ENCODE assay signal across 37 cellular contexts in the genomic region with DNA sequence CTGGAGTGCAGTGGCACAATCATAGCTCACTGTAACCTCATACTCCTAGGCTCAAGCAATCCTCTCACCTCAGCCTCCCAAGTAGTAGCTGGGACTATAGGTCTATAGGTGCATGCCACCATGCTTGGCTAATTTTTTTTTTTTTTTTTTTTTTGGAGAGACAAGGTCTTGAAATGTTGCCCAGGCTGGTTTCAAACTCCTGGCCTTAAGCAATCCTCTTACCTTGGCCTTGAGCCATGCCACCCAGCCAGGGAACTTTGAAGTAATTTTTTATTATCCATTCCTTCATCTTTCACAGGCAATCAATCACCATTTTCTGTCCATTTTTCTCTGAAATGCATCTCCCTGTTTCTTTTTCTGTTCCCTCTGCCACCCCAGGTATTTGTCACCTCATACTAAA.
"Had no signal": no experiment of that assay in that cellular context is flagged by ENCODE, and none has a peak within 500 bp of the region (broad histone marks: within the 10 kb centered on the region; RNA-seq: fewer than 3 reads in every experiment).

No MANE protein-coding gene starts in this region.

- H3K27ac Mint-ChIP-seq: activated naive CD4-positive, alpha-beta T cell treated with anti-CD3 and anti-CD28 coated beads for 36 hours; activated naive CD4-positive, alpha-beta T cell treated with anti-CD3 and anti-CD28 coated beads, Interleukin-2, amount 10 ng/mL, durations not matched to agents 7 days and 5 days; activated naive CD4-positive, alpha-beta T cell treated with anti-CD3 and anti-CD28 coated beads, Interleukin-2, amount 50 U/mL, for 24 hours; activated naive CD8-positive, alpha-beta T cell; activated naive CD8-positive, alpha-beta T cell treated with anti-CD3 and anti-CD28 coated beads for 36 hours; activated naive CD8-positive, alpha-beta T cell treated with anti-CD3 and anti-CD28 coated beads, Interleukin-2, amount 10 ng/mL, durations not matched to agents 7 days and 5 days; activated naive CD8-positive, alpha-beta T cell treated with anti-CD3 and anti-CD28 coated beads, Interleukin-2, amount 50 U/mL, for 24 hours; activated T-cell treated with anti-CD3 and anti-CD28 coated beads, Interleukin-2, amount 50 U/mL, for 24 hours; activated T-cell treated with anti-CD3 and anti-CD28 coated beads, Interleukin-2, amount 50 U/mL, for 72 hours; activated T-helper 1 cell treated with anti-CD3 and anti-CD28 coated beads, Interleukin-12 subunit alpha, Interleukin-12 subunit beta, Interleukin-2, Interleukin-4 antibody, amounts not matched to agents 30 ng/mL and 10 ng/mL and 1 ng/mL, durations not matched to agents 14 hours and 24 hours and 36 hours; activated T-helper 17 cell treated with anti-CD3 and anti-CD28 coated beads, Interleukin-2, amount 50 U/mL, for 72 hours; activated T-helper 2 cell treated with anti-CD3 and anti-CD28 coated beads, Interferon-gamma antibody, Interleukin-2, Interleukin-4, amounts not matched to agents 10 μg/mL and 5 μg/mL and 100 μg/mL, durations not matched to agents 14 hours and 24 hours and 36 hours; brain had no signal

- H3K36me3 ChIP-seq: adrenal gland, ascending aorta, brain microvascular endothelial cell, cardiac muscle cell had no signal

- H3K4me3 Mint-ChIP-seq: activated naive CD4-positive, alpha-beta T cell treated with anti-CD3 and anti-CD28 coated beads for 36 hours; activated naive CD4-positive, alpha-beta T cell treated with anti-CD3 and anti-CD28 coated beads, Interleukin-2, amount 10 ng/mL, durations not matched to agents 7 days and 5 days; activated naive CD4-positive, alpha-beta T cell treated with anti-CD3 and anti-CD28 coated beads, Interleukin-2, amount 50 U/mL, for 24 hours; activated naive CD8-positive, alpha-beta T cell; activated naive CD8-positive, alpha-beta T cell treated with anti-CD3 and anti-CD28 coated beads for 36 hours; activated naive CD8-positive, alpha-beta T cell treated with anti-CD3 and anti-CD28 coated beads, Interleukin-2, amount 10 ng/mL, durations not matched to agents 7 days and 5 days; activated naive CD8-positive, alpha-beta T cell treated with anti-CD3 and anti-CD28 coated beads, Interleukin-2, amount 50 U/mL, for 24 hours; activated T-cell treated with anti-CD3 and anti-CD28 coated beads, Interleukin-2, amount 50 U/mL, for 24 hours; activated T-cell treated with anti-CD3 and anti-CD28 coated beads, Interleukin-2, amount 50 U/mL, for 4 hours; activated T-cell treated with anti-CD3 and anti-CD28 coated beads, Interleukin-2, amount 50 U/mL, for 72 hours; activated T-helper 1 cell treated with anti-CD3 and anti-CD28 coated beads, Interleukin-12 subunit alpha, Interleukin-12 subunit beta, Interleukin-2, Interleukin-4 antibody, amounts not matched to agents 30 ng/mL and 10 ng/mL and 1 ng/mL, durations not matched to agents 14 hours and 24 hours and 36 hours; activated T-helper 17 cell treated with anti-CD3 and anti-CD28 coated beads, Interleukin-2, amount 50 U/mL, for 72 hours; central memory CD8-positive, alpha-beta T cell had no signal

- H3K9me3 Mint-ChIP-seq: activated naive CD4-positive, alpha-beta T cell treated with anti-CD3 and anti-CD28 coated beads, Interleukin-2, amount 50 U/mL, for 24 hours; activated naive CD8-positive, alpha-beta T cell treated with anti-CD3 and anti-CD28 coated beads, Interleukin-2, amount 10 ng/mL, durations not matched to agents 7 days and 5 days; activated T-helper 17 cell treated with anti-CD3 and anti-CD28 coated beads, Interleukin-2, amount 50 U/mL, for 72 hours; central memory CD8-positive, alpha-beta T cell had no signal

- ATAC-seq: activated naive CD4-positive, alpha-beta T cell treated with anti-CD3 and anti-CD28 coated beads, Interleukin-2, amount 50 U/mL, for 72 hours; activated naive CD8-positive, alpha-beta T cell treated with anti-CD3 and anti-CD28 coated beads, Interleukin-2, amount 50 U/mL, for 24 hours; activated T-cell treated with anti-CD3 and anti-CD28 coated beads, Interleukin-2, amount 50 U/mL, for 4 hours; activated T-cell treated with anti-CD3 and anti-CD28 coated beads, Interleukin-2, amount 50 U/mL, for 72 hours; activated T-helper 17 cell treated with anti-CD3 and anti-CD28 coated beads, Interleukin-2, amount 50 U/mL, for 72 hours; body of pancreas had no signal

- H3K4me3 ChIP-seq: adrenal gland, ascending aorta, body of pancreas, cardiac muscle cell had no signal

- H3K27me3 ChIP-seq: adrenal gland, ascending aorta, body of pancreas, brain microvascular endothelial cell, cardiac muscle cell had no signal

- H3K27ac ChIP-seq: ascending aorta, body of pancreas, brain microvascular endothelial cell, cardiac muscle cell had no signal

- H3K27me3 Mint-ChIP-seq: activated naive CD4-positive, alpha-beta T cell treated with anti-CD3 and anti-CD28 coated beads, Interleukin-2, amount 10 ng/mL, durations not matched to agents 7 days and 5 days; activated naive CD4-positive, alpha-beta T cell treated with anti-CD3 and anti-CD28 coated beads, Interleukin-2, amount 50 U/mL, for 24 hours; activated naive CD8-positive, alpha-beta T cell; activated naive CD8-positive, alpha-beta T cell treated with anti-CD3 and anti-CD28 coated beads for 36 hours; activated naive CD8-positive, alpha-beta T cell treated with anti-CD3 and anti-CD28 coated beads, Interleukin-2, amount 10 ng/mL, durations not matched to agents 7 days and 5 days; activated naive CD8-positive, alpha-beta T cell treated with anti-CD3 and anti-CD28 coated beads, Interleukin-2, amount 50 U/mL, for 24 hours; activated T-cell treated with anti-CD3 and anti-CD28 coated beads, Interleukin-2, amount 50 U/mL, for 24 hours; activated T-helper 17 cell treated with anti-CD3 and anti-CD28 coated beads, Interleukin-2, amount 50 U/mL, for 72 hours; central memory CD8-positive, alpha-beta T cell had no signal

- DNase-seq: activated effector memory CD4-positive, alpha-beta T cell treated with anti-CD3 and anti-CD28 coated beads, Interleukin-2, amount 50 U/mL, for 16 hours; activated effector memory CD4-positive, alpha-beta T cell treated with Interleukin-2 at 50 U/mL for 16 hours; activated gamma-delta T cell; activated gamma-delta T cell treated with Interleukin-2 at 50 U/mL for 16 hours; activated naive CD4-positive, alpha-beta T cell; activated naive CD4-positive, alpha-beta T cell treated with anti-CD3 and anti-CD28 coated beads for 36 hours; activated naive CD4-positive, alpha-beta T cell treated with anti-CD3 and anti-CD28 coated beads, Interleukin-2, amount 10 ng/mL, durations not matched to agents 7 days and 5 days; activated naive CD4-positive, alpha-beta T cell treated with anti-CD3 and anti-CD28 coated beads, Interleukin-2, amount 50 U/mL, for 16 hours; activated naive CD8-positive, alpha-beta T cell treated with anti-CD3 and anti-CD28 coated beads for 36 hours; activated naive CD8-positive, alpha-beta T cell treated with anti-CD3 and anti-CD28 coated beads, Interleukin-2, amount 10 ng/mL, durations not matched to agents 7 days and 5 days; activated naive CD8-positive, alpha-beta T cell treated with anti-CD3 and anti-CD28 coated beads, Interleukin-2, amount 50 U/mL, for 24 hours; activated T-cell treated with anti-CD3 and anti-CD28 coated beads for 4 hours; activated T-cell treated with anti-CD3 and anti-CD28 coated beads, Interleukin-2, amount 50 U/mL, for 1 hour; activated T-cell treated with anti-CD3 and anti-CD28 coated beads, Interleukin-2, amount 50 U/mL, for 24 hours; activated T-cell treated with anti-CD3 and anti-CD28 coated beads, Interleukin-2, amount 50 U/mL, for 4 hours; activated T-cell treated with anti-CD3 and anti-CD28 coated beads, Interleukin-2, amount 50 U/mL, for 48 hours; activated T-cell treated with anti-CD3 and anti-CD28 coated beads, Interleukin-2, amount 50 U/mL, for 72 hours; adrenal gland; amniotic stem cell; amygdala; anterior cingulate cortex; aorta; body of pancreas; brain microvascular endothelial cell; caudate nucleus; central memory CD4-positive, alpha-beta T cell; cerebellar nuclear complex had no signal

- H3K4me1 Mint-ChIP-seq: central memory CD8-positive, alpha-beta T cell had no signal
